In genomic region chr20:32528291-32528891, GRCh38 we compare ENCODE assay signal across 8 cellular contexts. TPM values are rescaled to one million over a fixed set of nuclear protein-coding genes. Genes with fewer than 3 reads are reported as not detected.
DNase-seq lines count a peak whose midpoint lies in the region; ATAC-seq, FAIRE-seq and TF ChIP-seq lines count a peak whose summit lies in the region.

No MANE protein-coding gene starts in this region.

- WGBS in small intestine, 3 donors, result 26 to 45% (median 37%) methylated on average over 23 of the region's 23 CpGs

- no peaks in the 10 kb centered on the region for H3K9me3 ChIP-seq in naive thymus-derived CD4-positive, alpha-beta T cell (ENCODE audit: control insufficient read depth in 2 of 3, low read length in 3 of 3)
- H3K9me3 ChIP-seq in small intestine (ENCODE audit: control insufficient read depth, low read depth), result no peaks in the 10 kb centered on the region

- H3K36me3 Mint-ChIP-seq in activated naive CD8-positive, alpha-beta T cell treated with anti-CD3 and anti-CD28 coated beads for 36 hours, result peaks cover 15% of the 10 kb centered on the region
- peaks cover 0 to 20% (median 11%) of the 10 kb centered on the region in 5 donors for H3K36me3 Mint-ChIP-seq in naive thymus-derived CD4-positive, alpha-beta T cell

- H3K4me3 ChIP-seq in naive thymus-derived CD4-positive, alpha-beta T cell (ENCODE audit: low read length), result no peak overlapping the region
- H3K4me3 ChIP-seq in small intestine (ENCODE audit: low read depth in 1 of 2, low read length in 2 of 2) (no peak overlapping the region), foreskin fibroblast (ENCODE audit: low read depth in 1 of 2, low read length in 2 of 2) (no peak overlapping the region)

- CTCF ChIA-PET in naive thymus-derived CD4-positive, alpha-beta T cell (lab: Charles Lee), result interaction anchor here (0.6 to 11.4 kb wide), 5 partner anchors 8 to 124 kb away, joined by 3 to 320 read pairs (median 5); no protein-coding TSS in a partner anchor

- intact Hi-C loops in naive thymus-derived CD4-positive, alpha-beta T cell (cut with micrococcal nuclease), result loop anchor here in 1 of 2 donors (1.0 kb wide), 1 partner anchor 8 kb away; no protein-coding TSS in a partner anchor

- H3K27me3 ChIP-seq in naive thymus-derived CD4-positive, alpha-beta T cell (ENCODE audit: control insufficient read depth in 2 of 2, insufficient read depth in 2 of 2, low read length in 2 of 2), result no peaks in the 10 kb centered on the region
- no peaks in the 10 kb centered on the region for H3K27me3 ChIP-seq in small intestine (ENCODE audit: control insufficient read depth in 2 of 2, insufficient read depth in 2 of 2, low read length in 2 of 2)

- FAIRE-seq in small intestine (lab: Jason Lieb, UNC), result no peak

- DNase-seq in DMS153 (lab: John Stamatoyannopoulos, UW) (peak; percentile 87), NCI-H1436 treated with DMSO at 0.1 percent for 48 hours (lab: John Stamatoyannopoulos, UW) (peak; percentile 72), small intestine (no peak), foreskin fibroblast (no peak)
- DNase-seq in activated naive CD8-positive, alpha-beta T cell treated with anti-CD3 and anti-CD28 coated beads for 36 hours, result no peak
- DNase-seq in naive thymus-derived CD4-positive, alpha-beta T cell, result peak in 5 of 9 donors; percentile 40 to 51 (median 45)

- peak overlapping the region; percentile 73 for H3K27ac ChIP-seq in naive thymus-derived CD4-positive, alpha-beta T cell (ENCODE audit: low read depth, low read length)
- H3K27ac ChIP-seq in small intestine (ENCODE audit: low read depth in 1 of 2, low read length in 1 of 2), result no peak overlapping the region

- TF ChIP-seq CTCF in foreskin fibroblast (IDR thresholded peaks at IDR 0.05; ENCODE audit: low read depth, low read length), result no peak

- H3K9me3 Mint-ChIP-seq in activated naive CD8-positive, alpha-beta T cell treated with anti-CD3 and anti-CD28 coated beads for 36 hours, result no peaks in the 10 kb centered on the region
- H3K9me3 Mint-ChIP-seq in naive thymus-derived CD4-positive, alpha-beta T cell, result no peaks in the 10 kb centered on the region

- peak overlapping the region; percentile 60 for H3K4me3 Mint-ChIP-seq in activated naive CD8-positive, alpha-beta T cell treated with anti-CD3 and anti-CD28 coated beads for 36 hours
- H3K4me3 Mint-ChIP-seq in naive thymus-derived CD4-positive, alpha-beta T cell, result peak overlapping the region; percentile 51 to 87 (median 76)

- no peaks in the 10 kb centered on the region for H3K27me3 Mint-ChIP-seq in activated naive CD8-positive, alpha-beta T cell treated with anti-CD3 and anti-CD28 coated beads for 36 hours
- H3K27me3 Mint-ChIP-seq in naive thymus-derived CD4-positive, alpha-beta T cell, result no peaks in the 10 kb centered on the region

- peak; percentile 58 for ATAC-seq in naive thymus-derived CD4-positive, alpha-beta T cell
- ATAC-seq in HG02973 (IDR thresholded peaks at IDR 0.05; ENCODE audit: unreplicated experiment) (no peak), HG03521 (IDR thresholded peaks at IDR 0.05; ENCODE audit: unreplicated experiment) (no peak)

- H3K36me3 ChIP-seq in naive thymus-derived CD4-positive, alpha-beta T cell (ENCODE audit: control insufficient read depth in 2 of 3, insufficient read depth in 3 of 3, low read length in 3 of 3), result no peaks in the 10 kb centered on the region
- H3K36me3 ChIP-seq in small intestine (ENCODE audit: control insufficient read depth in 2 of 2, insufficient read depth in 2 of 2, low read length in 2 of 2), result no peaks in the 10 kb centered on the region

- peaks cover 21 to 79% of the 10 kb centered on the region in 2 donors for H3K4me1 ChIP-seq in naive thymus-derived CD4-positive, alpha-beta T cell (ENCODE audit: control insufficient read depth in 2 of 2, insufficient read depth in 2 of 2, low read length in 2 of 2)
- no peaks in the 10 kb centered on the region for H3K4me1 ChIP-seq in small intestine (ENCODE audit: control insufficient read depth in 2 of 2, insufficient read depth in 1 of 2, low read depth in 1 of 2, low read length in 1 of 2)

- H3K27ac Mint-ChIP-seq in activated naive CD8-positive, alpha-beta T cell treated with anti-CD3 and anti-CD28 coated beads for 36 hours, result peak overlapping the region; percentile 96
- H3K27ac Mint-ChIP-seq in naive thymus-derived CD4-positive, alpha-beta T cell, result peak overlapping the region; percentile 55 to 97 (median 95)

- POLR2A ChIA-PET in naive thymus-derived CD4-positive, alpha-beta T cell (lab: Charles Lee), result interaction anchor here (1.1 to 26.0 kb wide), 6 partner anchors 5 to 124 kb away, joined by 3 to 623 read pairs (median 10); partner anchors contain the start of gene NOL4L

- peaks cover 84% of the 10 kb centered on the region for H3K4me1 Mint-ChIP-seq in activated naive CD8-positive, alpha-beta T cell treated with anti-CD3 and anti-CD28 coated beads for 36 hours
- peaks cover 65 to 99% (median 89%) of the 10 kb centered on the region in 7 donors for H3K4me1 Mint-ChIP-seq in naive thymus-derived CD4-positive, alpha-beta T cell

RNA-seq across cellular contexts. Expression of gene NOL4L, which starts 56.7 kb away (rescaled TPM):
- total RNA-seq in activated naive CD8-positive, alpha-beta T cell treated with anti-CD3 and anti-CD28 coated beads for 36 hours, result 10 to 100 TPM; 15.9 TPM
- total RNA-seq in naive thymus-derived CD4-positive, alpha-beta T cell, result 10 to 100 TPM; 29.4 to 81.9 (median 74.6) TPM
- 10 to 100 TPM; 17.3 to 23.5 TPM for polyA plus RNA-seq in naive thymus-derived CD4-positive, alpha-beta T cell
- polyA plus RNA-seq in small intestine, result 10 to 100 TPM; 16.0 to 30.4 (median 17.6) TPM

Comparison
In these comparisons a context has a peak if more than half of its experiments do, and no peak if none do; other contexts are left out.
1. DNase-seq: peak in DMS153 (single experiment), NCI-H1436 treated with DMSO at 0.1 percent for 48 hours (single experiment) and naive thymus-derived CD4-positive, alpha-beta T cell (5 of 9); none in activated naive CD8-positive, alpha-beta T cell treated with anti-CD3 and anti-CD28 coated beads for 36 hours (single experiment), small intestine (single experiment) and foreskin fibroblast (0 of 2).